ENCODE assay signal across 31 cellular contexts in genomic region chr12:99479149-99479548, GRCh38.
"Had no signal": no experiment of that assay in that cellular context is flagged by ENCODE, and none has a peak within 500 bp of the region (broad histone marks: within the 10 kb centered on the region; RNA-seq: fewer than 3 reads in every experiment).

No MANE protein-coding gene starts in this region.

- H3K27me3 ChIP-seq: adrenal gland, body of pancreas, gastrocnemius medialis, heart left ventricle had no signal

- ATAC-seq: activated CD4-positive, CD25-positive, alpha-beta regulatory T cell treated with anti-CD3 and anti-CD28 coated beads, Interleukin-2, amount 50 U/mL, for 24 hours; activated CD8-positive, alpha-beta T cell treated with anti-CD3 and anti-CD28 coated beads for 36 hours; activated naive CD8-positive, alpha-beta T cell treated with anti-CD3 and anti-CD28 coated beads, Interleukin-2, amount 50 U/mL, for 24 hours; activated T-cell treated with anti-CD3 and anti-CD28 coated beads, Interleukin-2, amount 50 U/mL, for 4 hours; activated T-helper 17 cell treated with anti-CD3 and anti-CD28 coated beads, Interleukin-2, amount 50 U/mL, for 72 hours; body of pancreas; effector memory CD8-positive, alpha-beta T cell; esophagus mucosa; gastrocnemius medialis; heart left ventricle had no signal

- H3K27ac ChIP-seq: adrenal gland, body of pancreas, gastrocnemius medialis, heart left ventricle, WERI-Rb-1 had no signal

- H3K36me3 ChIP-seq: adrenal gland, gastrocnemius medialis, heart left ventricle, WERI-Rb-1 had no signal

- H3K4me1 ChIP-seq: adrenal gland, body of pancreas, gastrocnemius medialis, heart left ventricle had no signal

- H3K4me3 ChIP-seq: adrenal gland, body of pancreas, gastrocnemius medialis, heart left ventricle had no signal

- DNase-seq: activated B cell treated with CpG ODN at 0.5 μM for 24 hours; activated CD4-positive, alpha-beta T cell treated with anti-CD3 and anti-CD28 coated beads for 48 hours; activated CD4-positive, alpha-beta T cell treated with anti-CD3 and anti-CD28 coated beads, Interleukin-2, amount 50 U/mL, for 1 hour; activated CD4-positive, alpha-beta T cell treated with anti-CD3 and anti-CD28 coated beads, Interleukin-2, amount 50 U/mL, for 48 hours; activated CD8-positive, alpha-beta memory T cell treated with anti-CD3 and anti-CD28 coated beads for 24 hours; activated CD8-positive, alpha-beta T cell treated with anti-CD3 and anti-CD28 coated beads for 36 hours; activated effector memory CD4-positive, alpha-beta T cell treated with Interleukin-2 at 50 U/mL for 16 hours; activated naive CD4-positive, alpha-beta T cell treated with anti-CD3 and anti-CD28 coated beads for 36 hours; activated naive CD8-positive, alpha-beta T cell treated with anti-CD3 and anti-CD28 coated beads for 36 hours; activated naive CD8-positive, alpha-beta T cell treated with anti-CD3 and anti-CD28 coated beads, Interleukin-2, amount 50 U/mL, for 24 hours; activated T-cell treated with anti-CD3 and anti-CD28 coated beads, Interleukin-2, amount 50 U/mL, for 4 hours; adrenal gland; amygdala; aorta; body of pancreas; caudate nucleus; cortex of kidney; dermis blood vessel endothelial cell; effector CD4-positive, alpha-beta T cell; effector memory CD8-positive, alpha-beta T cell; foreskin fibroblast; gastrocnemius medialis; glutamatergic neuron; heart left ventricle; hypothalamus; T1000; WERI-Rb-1 had no signal

- H3K9me3 ChIP-seq: adrenal gland, body of pancreas, gastrocnemius medialis had no signal

- FAIRE-seq: colon had no signal
